Comparison of ENCODE assay signal across 22 cellular contexts in genomic region chr7:89001306-89001705, GRCh38.
"Had no signal": no experiment of that assay in that cellular context is flagged by ENCODE, and none has a peak within 500 bp of the region (broad histone marks: within the 10 kb centered on the region; RNA-seq: fewer than 3 reads in every experiment).

No MANE protein-coding gene starts in this region.

- H3K27me3 ChIP-seq: breast epithelium, MG63, Peyer's patch had no signal

- ATAC-seq: activated CD4-positive, CD25-positive, alpha-beta regulatory T cell treated with anti-CD3 and anti-CD28 coated beads, Interleukin-2, amount 50 U/mL, for 24 hours; activated CD8-positive, alpha-beta T cell treated with anti-CD3 and anti-CD28 coated beads for 36 hours had no signal

- H3K36me3 ChIP-seq: breast epithelium, MG63, Peyer's patch had no signal

- H3K27ac ChIP-seq: breast epithelium, Peyer's patch, RWPE1 had no signal

- H3K9me3 ChIP-seq: breast epithelium, MG63, Peyer's patch had no signal

- H3K4me1 ChIP-seq: breast epithelium, Peyer's patch had no signal

- DNase-seq: activated CD4-positive, alpha-beta T cell treated with anti-CD3 and anti-CD28 coated beads for 4 hours; activated CD8-positive, alpha-beta memory T cell treated with anti-CD3 and anti-CD28 coated beads, Interleukin-2, amount 50 U/mL, for 4 hours; activated CD8-positive, alpha-beta T cell treated with anti-CD3 and anti-CD28 coated beads for 36 hours; activated effector memory CD4-positive, alpha-beta T cell treated with Interleukin-2 at 50 U/mL for 16 hours; activated naive CD4-positive, alpha-beta T cell; aorta; MG63; MV-4-11; NCI-H1092 treated with DMSO at 0.1 percent for 48 hours; NCI-H1417 treated with DMSO at 0.1 percent for 48 hours; NCI-H1694; NCI-H2029; NCI-H2107; NCI-H2171 treated with DMSO at 0.1 percent for 48 hours; NCI-H226; NCI-H526; NCI-H774; Peyer's patch; SHP77 treated with DMSO at 0.1 percent for 48 hours had no signal

- H3K4me3 ChIP-seq: breast epithelium, MG63, Peyer's patch had no signal
